In the genomic region with DNA sequence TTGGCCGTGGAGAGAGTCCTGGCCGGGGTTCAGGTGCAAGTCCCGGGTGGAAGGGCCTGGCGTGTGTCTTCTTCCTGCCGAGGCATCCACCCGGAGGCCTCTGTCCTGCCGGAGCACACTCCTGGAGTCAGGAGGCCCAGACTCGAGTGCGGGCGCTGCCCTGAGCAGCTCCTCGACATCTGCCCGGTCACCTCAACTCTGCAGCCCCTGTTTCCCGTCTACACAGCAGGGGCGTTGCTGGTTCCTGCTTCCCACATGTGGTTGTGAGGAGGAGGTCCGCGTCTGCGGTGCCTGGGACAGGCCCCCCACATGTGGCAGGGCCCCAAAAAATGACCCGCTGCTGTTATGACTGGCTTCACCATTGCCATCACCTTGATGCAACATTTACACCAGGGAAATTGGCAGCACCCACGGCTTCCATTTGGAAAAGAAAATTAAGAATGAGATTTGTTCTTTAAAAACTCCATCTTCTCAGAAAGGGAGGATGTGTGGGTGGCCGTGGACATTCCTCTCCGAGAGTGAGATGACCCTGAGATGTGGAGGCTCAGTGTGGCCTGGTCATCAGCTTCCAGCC, we compare ENCODE assay signal across 1 cellular context.
TF ChIP-seq lines count a peak whose summit lies in the region.

No MANE protein-coding gene starts in this region.

TF ChIP-seq in HepG2, 621 proteins besides CTCF, POLR2A, EP300 and RAD21 (continued from another document and continues in another):
- TF ChIP-seq, protein P1, sequence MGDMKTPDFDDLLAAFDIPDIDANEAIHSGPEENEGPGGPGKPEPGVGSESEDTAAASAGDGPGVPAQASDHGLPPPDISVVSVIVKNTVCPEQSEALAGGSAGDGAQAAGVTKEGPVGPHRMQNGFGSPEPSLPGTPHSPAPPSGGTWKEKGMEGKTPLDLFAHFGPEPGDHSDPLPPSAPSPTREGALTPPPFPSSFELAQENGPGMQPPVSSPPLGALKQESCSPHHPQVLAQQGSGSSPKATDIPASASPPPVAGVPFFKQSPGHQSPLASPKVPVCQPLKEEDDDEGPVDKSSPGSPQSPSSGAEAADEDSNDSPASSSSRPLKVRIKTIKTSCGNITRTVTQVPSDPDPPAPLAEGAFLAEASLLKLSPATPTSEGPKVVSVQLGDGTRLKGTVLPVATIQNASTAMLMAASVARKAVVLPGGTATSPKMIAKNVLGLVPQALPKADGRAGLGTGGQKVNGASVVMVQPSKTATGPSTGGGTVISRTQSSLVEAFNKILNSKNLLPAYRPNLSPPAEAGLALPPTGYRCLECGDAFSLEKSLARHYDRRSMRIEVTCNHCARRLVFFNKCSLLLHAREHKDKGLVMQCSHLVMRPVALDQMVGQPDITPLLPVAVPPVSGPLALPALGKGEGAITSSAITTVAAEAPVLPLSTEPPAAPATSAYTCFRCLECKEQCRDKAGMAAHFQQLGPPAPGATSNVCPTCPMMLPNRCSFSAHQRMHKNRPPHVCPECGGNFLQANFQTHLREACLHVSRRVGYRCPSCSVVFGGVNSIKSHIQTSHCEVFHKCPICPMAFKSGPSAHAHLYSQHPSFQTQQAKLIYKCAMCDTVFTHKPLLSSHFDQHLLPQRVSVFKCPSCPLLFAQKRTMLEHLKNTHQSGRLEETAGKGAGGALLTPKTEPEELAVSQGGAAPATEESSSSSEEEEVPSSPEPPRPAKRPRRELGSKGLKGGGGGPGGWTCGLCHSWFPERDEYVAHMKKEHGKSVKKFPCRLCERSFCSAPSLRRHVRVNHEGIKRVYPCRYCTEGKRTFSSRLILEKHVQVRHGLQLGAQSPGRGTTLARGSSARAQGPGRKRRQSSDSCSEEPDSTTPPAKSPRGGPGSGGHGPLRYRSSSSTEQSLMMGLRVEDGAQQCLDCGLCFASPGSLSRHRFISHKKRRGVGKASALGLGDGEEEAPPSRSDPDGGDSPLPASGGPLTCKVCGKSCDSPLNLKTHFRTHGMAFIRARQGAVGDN (CRISPR knock-in tag; IDR thresholded peaks at IDR 0.05): peak; percentile 40; the same call in 1 of the 2 replicates
- TF ChIP-seq, protein P2, sequence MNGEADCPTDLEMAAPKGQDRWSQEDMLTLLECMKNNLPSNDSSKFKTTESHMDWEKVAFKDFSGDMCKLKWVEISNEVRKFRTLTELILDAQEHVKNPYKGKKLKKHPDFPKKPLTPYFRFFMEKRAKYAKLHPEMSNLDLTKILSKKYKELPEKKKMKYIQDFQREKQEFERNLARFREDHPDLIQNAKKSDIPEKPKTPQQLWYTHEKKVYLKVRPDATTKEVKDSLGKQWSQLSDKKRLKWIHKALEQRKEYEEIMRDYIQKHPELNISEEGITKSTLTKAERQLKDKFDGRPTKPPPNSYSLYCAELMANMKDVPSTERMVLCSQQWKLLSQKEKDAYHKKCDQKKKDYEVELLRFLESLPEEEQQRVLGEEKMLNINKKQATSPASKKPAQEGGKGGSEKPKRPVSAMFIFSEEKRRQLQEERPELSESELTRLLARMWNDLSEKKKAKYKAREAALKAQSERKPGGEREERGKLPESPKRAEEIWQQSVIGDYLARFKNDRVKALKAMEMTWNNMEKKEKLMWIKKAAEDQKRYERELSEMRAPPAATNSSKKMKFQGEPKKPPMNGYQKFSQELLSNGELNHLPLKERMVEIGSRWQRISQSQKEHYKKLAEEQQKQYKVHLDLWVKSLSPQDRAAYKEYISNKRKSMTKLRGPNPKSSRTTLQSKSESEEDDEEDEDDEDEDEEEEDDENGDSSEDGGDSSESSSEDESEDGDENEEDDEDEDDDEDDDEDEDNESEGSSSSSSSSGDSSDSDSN (CRISPR knock-in tag; IDR thresholded peaks at IDR 0.05): no peak
- TF ChIP-seq ZC3H13 (CRISPR knock-in tag; IDR thresholded peaks at IDR 0.05) (no peak), CHD2 (IDR thresholded peaks at IDR 0.05; ENCODE audit: low read depth, low read length) (no peak), SIX4 (CRISPR knock-in tag; IDR thresholded peaks at IDR 0.05) (no peak), CREB1 (IDR thresholded peaks at IDR 0.05) (no peak), CREB1 (CRISPR knock-in tag; IDR thresholded peaks at IDR 0.05) (no peak), ZNF83 (CRISPR knock-in tag; IDR thresholded peaks at IDR 0.05; ENCODE audit: borderline replicate concordance) (no peak), ZNF292 (CRISPR knock-in tag; IDR thresholded peaks at IDR 0.05; ENCODE audit: borderline replicate concordance, low read depth) (no peak), YY1 (IDR thresholded peaks at IDR 0.05; ENCODE audit: insufficient read depth, insufficient replicate concordance, low read depth, low read length) (no peak), ZNF879 (CRISPR knock-in tag; IDR thresholded peaks at IDR 0.05) (peak; percentile 62; the same call in 1 of the 2 replicates), SP5 (CRISPR knock-in tag; IDR thresholded peaks at IDR 0.05; ENCODE audit: borderline replicate concordance, low read depth) (0 out of 2 replicates have a peak, but pooled peaks have one; percentile 4), ZNF678 (CRISPR knock-in tag; IDR thresholded peaks at IDR 0.05) (no peak), ZNF501 (CRISPR knock-in tag; IDR thresholded peaks at IDR 0.05) (0 out of 2 replicates have a peak, but pooled peaks have one; percentile 4), MIXL1 (CRISPR knock-in tag; IDR thresholded peaks at IDR 0.05) (no peak)
- TF ChIP-seq, protein P3, sequence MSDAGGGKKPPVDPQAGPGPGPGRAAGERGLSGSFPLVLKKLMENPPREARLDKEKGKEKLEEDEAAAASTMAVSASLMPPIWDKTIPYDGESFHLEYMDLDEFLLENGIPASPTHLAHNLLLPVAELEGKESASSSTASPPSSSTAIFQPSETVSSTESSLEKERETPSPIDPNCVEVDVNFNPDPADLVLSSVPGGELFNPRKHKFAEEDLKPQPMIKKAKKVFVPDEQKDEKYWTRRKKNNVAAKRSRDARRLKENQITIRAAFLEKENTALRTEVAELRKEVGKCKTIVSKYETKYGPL (CRISPR knock-in tag; IDR thresholded peaks at IDR 0.05): no peak
- TF ChIP-seq, protein P4, sequence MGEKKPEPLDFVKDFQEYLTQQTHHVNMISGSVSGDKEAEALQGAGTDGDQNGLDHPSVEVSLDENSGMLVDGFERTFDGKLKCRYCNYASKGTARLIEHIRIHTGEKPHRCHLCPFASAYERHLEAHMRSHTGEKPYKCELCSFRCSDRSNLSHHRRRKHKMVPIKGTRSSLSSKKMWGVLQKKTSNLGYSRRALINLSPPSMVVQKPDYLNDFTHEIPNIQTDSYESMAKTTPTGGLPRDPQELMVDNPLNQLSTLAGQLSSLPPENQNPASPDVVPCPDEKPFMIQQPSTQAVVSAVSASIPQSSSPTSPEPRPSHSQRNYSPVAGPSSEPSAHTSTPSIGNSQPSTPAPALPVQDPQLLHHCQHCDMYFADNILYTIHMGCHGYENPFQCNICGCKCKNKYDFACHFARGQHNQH (CRISPR knock-in tag; IDR thresholded peaks at IDR 0.05): no peak
- TF ChIP-seq, protein P5, sequence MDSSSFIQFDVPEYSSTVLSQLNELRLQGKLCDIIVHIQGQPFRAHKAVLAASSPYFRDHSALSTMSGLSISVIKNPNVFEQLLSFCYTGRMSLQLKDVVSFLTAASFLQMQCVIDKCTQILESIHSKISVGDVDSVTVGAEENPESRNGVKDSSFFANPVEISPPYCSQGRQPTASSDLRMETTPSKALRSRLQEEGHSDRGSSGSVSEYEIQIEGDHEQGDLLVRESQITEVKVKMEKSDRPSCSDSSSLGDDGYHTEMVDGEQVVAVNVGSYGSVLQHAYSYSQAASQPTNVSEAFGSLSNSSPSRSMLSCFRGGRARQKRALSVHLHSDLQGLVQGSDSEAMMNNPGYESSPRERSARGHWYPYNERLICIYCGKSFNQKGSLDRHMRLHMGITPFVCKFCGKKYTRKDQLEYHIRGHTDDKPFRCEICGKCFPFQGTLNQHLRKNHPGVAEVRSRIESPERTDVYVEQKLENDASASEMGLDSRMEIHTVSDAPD (CRISPR knock-in tag; IDR thresholded peaks at IDR 0.05): no peak
- TF ChIP-seq, protein P6, sequence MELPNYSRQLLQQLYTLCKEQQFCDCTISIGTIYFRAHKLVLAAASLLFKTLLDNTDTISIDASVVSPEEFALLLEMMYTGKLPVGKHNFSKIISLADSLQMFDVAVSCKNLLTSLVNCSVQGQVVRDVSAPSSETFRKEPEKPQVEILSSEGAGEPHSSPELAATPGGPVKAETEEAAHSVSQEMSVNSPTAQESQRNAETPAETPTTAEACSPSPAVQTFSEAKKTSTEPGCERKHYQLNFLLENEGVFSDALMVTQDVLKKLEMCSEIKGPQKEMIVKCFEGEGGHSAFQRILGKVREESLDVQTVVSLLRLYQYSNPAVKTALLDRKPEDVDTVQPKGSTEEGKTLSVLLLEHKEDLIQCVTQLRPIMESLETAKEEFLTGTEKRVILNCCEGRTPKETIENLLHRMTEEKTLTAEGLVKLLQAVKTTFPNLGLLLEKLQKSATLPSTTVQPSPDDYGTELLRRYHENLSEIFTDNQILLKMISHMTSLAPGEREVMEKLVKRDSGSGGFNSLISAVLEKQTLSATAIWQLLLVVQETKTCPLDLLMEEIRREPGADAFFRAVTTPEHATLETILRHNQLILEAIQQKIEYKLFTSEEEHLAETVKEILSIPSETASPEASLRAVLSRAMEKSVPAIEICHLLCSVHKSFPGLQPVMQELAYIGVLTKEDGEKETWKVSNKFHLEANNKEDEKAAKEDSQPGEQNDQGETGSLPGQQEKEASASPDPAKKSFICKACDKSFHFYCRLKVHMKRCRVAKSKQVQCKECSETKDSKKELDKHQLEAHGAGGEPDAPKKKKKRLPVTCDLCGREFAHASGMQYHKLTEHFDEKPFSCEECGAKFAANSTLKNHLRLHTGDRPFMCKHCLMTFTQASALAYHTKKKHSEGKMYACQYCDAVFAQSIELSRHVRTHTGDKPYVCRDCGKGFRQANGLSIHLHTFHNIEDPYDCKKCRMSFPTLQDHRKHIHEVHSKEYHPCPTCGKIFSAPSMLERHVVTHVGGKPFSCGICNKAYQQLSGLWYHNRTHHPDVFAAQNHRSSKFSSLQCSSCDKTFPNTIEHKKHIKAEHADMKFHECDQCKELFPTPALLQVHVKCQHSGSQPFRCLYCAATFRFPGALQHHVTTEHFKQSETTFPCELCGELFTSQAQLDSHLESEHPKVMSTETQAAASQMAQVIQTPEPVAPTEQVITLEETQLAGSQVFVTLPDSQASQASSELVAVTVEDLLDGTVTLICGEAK (IDR thresholded peaks at IDR 0.05): no peak
- TF ChIP-seq, protein P6 (CRISPR knock-in tag; IDR thresholded peaks at IDR 0.05): no peak
- TF ChIP-seq, protein P7, sequence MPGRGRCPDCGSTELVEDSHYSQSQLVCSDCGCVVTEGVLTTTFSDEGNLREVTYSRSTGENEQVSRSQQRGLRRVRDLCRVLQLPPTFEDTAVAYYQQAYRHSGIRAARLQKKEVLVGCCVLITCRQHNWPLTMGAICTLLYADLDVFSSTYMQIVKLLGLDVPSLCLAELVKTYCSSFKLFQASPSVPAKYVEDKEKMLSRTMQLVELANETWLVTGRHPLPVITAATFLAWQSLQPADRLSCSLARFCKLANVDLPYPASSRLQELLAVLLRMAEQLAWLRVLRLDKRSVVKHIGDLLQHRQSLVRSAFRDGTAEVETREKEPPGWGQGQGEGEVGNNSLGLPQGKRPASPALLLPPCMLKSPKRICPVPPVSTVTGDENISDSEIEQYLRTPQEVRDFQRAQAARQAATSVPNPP (CRISPR knock-in tag; IDR thresholded peaks at IDR 0.05): no peak
- TF ChIP-seq, protein P8, sequence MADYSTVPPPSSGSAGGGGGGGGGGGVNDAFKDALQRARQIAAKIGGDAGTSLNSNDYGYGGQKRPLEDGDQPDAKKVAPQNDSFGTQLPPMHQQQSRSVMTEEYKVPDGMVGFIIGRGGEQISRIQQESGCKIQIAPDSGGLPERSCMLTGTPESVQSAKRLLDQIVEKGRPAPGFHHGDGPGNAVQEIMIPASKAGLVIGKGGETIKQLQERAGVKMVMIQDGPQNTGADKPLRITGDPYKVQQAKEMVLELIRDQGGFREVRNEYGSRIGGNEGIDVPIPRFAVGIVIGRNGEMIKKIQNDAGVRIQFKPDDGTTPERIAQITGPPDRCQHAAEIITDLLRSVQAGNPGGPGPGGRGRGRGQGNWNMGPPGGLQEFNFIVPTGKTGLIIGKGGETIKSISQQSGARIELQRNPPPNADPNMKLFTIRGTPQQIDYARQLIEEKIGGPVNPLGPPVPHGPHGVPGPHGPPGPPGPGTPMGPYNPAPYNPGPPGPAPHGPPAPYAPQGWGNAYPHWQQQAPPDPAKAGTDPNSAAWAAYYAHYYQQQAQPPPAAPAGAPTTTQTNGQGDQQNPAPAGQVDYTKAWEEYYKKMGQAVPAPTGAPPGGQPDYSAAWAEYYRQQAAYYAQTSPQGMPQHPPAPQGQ (CRISPR knock-in tag; IDR thresholded peaks at IDR 0.05; ENCODE audit: borderline replicate concordance): no peak
- TF ChIP-seq, protein P9, sequence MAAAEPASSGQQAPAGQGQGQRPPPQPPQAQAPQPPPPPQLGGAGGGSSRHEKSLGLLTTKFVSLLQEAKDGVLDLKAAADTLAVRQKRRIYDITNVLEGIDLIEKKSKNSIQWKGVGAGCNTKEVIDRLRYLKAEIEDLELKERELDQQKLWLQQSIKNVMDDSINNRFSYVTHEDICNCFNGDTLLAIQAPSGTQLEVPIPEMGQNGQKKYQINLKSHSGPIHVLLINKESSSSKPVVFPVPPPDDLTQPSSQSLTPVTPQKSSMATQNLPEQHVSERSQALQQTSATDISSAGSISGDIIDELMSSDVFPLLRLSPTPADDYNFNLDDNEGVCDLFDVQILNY (CRISPR knock-in tag; conservative IDR thresholded peaks at IDR 0.05): no peak
- TF ChIP-seq, protein P10, sequence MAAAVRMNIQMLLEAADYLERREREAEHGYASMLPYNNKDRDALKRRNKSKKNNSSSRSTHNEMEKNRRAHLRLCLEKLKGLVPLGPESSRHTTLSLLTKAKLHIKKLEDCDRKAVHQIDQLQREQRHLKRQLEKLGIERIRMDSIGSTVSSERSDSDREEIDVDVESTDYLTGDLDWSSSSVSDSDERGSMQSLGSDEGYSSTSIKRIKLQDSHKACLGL (CRISPR knock-in tag; IDR thresholded peaks at IDR 0.05): 0 out of 2 replicates have a peak, but pooled peaks have one; percentile 37
- TF ChIP-seq, protein P11, sequence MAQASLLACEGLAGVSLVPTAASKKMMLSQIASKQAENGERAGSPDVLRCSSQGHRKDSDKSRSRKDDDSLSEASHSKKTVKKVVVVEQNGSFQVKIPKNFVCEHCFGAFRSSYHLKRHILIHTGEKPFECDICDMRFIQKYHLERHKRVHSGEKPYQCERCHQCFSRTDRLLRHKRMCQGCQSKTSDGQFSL (CRISPR knock-in tag; IDR thresholded peaks at IDR 0.05): no peak
